ENCODE assay signal across 14 cellular contexts in genomic region chr22:36423461-36424404, GRCh38. TPM values are rescaled to one million over a fixed set of nuclear protein-coding genes. Genes with fewer than 3 reads are reported as not detected.
DNase-seq lines count a peak whose midpoint lies in the region; ATAC-seq and TF ChIP-seq lines count a peak whose summit lies in the region.
"Had no signal": no experiment of that assay in that cellular context is flagged by ENCODE, and none has a peak within 500 bp of the region (broad histone marks: within the 10 kb centered on the region; RNA-seq: fewer than 3 reads in every experiment).

No MANE protein-coding gene starts in this region.

- TF ChIP-seq EP300 in SK-N-SH (IDR thresholded peaks at IDR 0.05; ENCODE audit: borderline replicate concordance in 1 of 2, low read depth in 1 of 2, low read length in 1 of 2) = no peak

- 91% methylated on average over 14 of the region's 16 CpGs for WGBS in SK-N-SH (ENCODE audit: low lambda C conversion rate)

- H3K9me3 ChIP-seq in colonic mucosa (no peaks in the 10 kb centered on the region), neutrophil (no peaks in the 10 kb centered on the region), SK-N-SH (no peaks in the 10 kb centered on the region)
- no peaks in the 10 kb centered on the region for H3K9me3 ChIP-seq in effector memory CD4-positive, alpha-beta T cell (ENCODE audit: control insufficient read depth, low read length)
- H3K9me3 ChIP-seq: testis had no signal

- H3K9ac ChIP-seq in colonic mucosa (ENCODE audit: low read depth in 2 of 2, low read length in 2 of 2) (no peak overlapping the region), SK-N-SH (no peak overlapping the region)

- TF ChIP-seq RAD21 in SK-N-SH (IDR thresholded peaks at IDR 0.05; ENCODE audit: low read length) = no peak

- POLR2A ChIA-PET in SK-N-SH (lab: Yijun Ruan, JAX) = no interaction called here

- ATAC-seq in GM21381 (IDR thresholded peaks at IDR 0.05; ENCODE audit: unreplicated experiment) = no peak
- ATAC-seq: foreskin keratinocyte had no signal

- TF ChIP-seq CTCF in colonic mucosa (IDR thresholded peaks at IDR 0.05) (no peak), neutrophil (IDR thresholded peaks at IDR 0.05) (peak; percentile 61), SK-N-SH (IDR thresholded peaks at IDR 0.05) (no peak)

- DNase-seq in GDM1 (lab: John Stamatoyannopoulos, UW) (peak; percentile 55), NOMO-1 (lab: John Stamatoyannopoulos, UW; ENCODE audit: unreplicated experiment in 2 of 2) (peak; percentile 57 to 70), colonic mucosa (no peak), cortex of kidney (lab: John Stamatoyannopoulos, UW) (no peak), SK-N-SH (no peak)
- no peak for DNase-seq in effector memory CD4-positive, alpha-beta T cell
- DNase-seq: activated CD4-positive, CD25-positive, alpha-beta regulatory T cell; activated T-cell treated with anti-CD3 and anti-CD28 coated beads, Interleukin-2, amount 50 U/mL, for 48 hours; foreskin keratinocyte; NCI-H2081 treated with DMSO at 0.1 percent for 48 hours; posterior cingulate gyrus; testis had no signal

- H3K36me3 ChIP-seq in colonic mucosa (no peaks in the 10 kb centered on the region), neutrophil (no peaks in the 10 kb centered on the region), SK-N-SH (replicated peaks in 1 of 2; ENCODE audit: control insufficient read depth in 1 of 2, insufficient read depth in 2 of 2, low read length in 1 of 2) (no peaks in the 10 kb centered on the region)
- H3K36me3 ChIP-seq in effector memory CD4-positive, alpha-beta T cell (ENCODE audit: control insufficient read depth, insufficient read depth, low read length) = no peaks in the 10 kb centered on the region

- peaks cover 4% of the 10 kb centered on the region for H3F3A ChIP-seq in SK-N-SH (replicated peaks; ENCODE audit: insufficient read depth)

- no peaks in the 10 kb centered on the region for H3K79me2 ChIP-seq in SK-N-SH (ENCODE audit: insufficient read depth)

- intact Hi-C loops in colonic mucosa (cut with DNase I) = no loop called here

- H3K4me1 ChIP-seq in colonic mucosa (peaks cover 18% of the 10 kb centered on the region), neutrophil (ENCODE audit: control insufficient read depth in 1 of 2, insufficient read depth in 1 of 2, low read depth in 1 of 2, low read length in 1 of 2) (peaks cover 67 to 71% of the 10 kb centered on the region in 2 experiments), SK-N-SH (ENCODE audit: control insufficient read depth in 1 of 2, insufficient read depth in 2 of 2, low read depth in 1 of 2, low read length in 1 of 2) (no peaks in the 10 kb centered on the region)
- H3K4me1 ChIP-seq in effector memory CD4-positive, alpha-beta T cell (ENCODE audit: control insufficient read depth, insufficient read depth, low read length, poor library complexity, severe bottlenecking) = peaks cover 5% of the 10 kb centered on the region

- no peak overlapping the region for H3K4me2 ChIP-seq in SK-N-SH

- no peaks in the 10 kb centered on the region for H3K9me2 ChIP-seq in SK-N-SH

- H3K4me3 ChIP-seq in colonic mucosa (no peak overlapping the region), neutrophil (ENCODE audit: low read depth in 1 of 2, low read length in 1 of 2) (peak overlapping the region in 1 of 2 experiments; percentile 30), SK-N-SH (ENCODE audit: low read depth in 2 of 2, low read length in 1 of 2) (no peak overlapping the region)
- no peak overlapping the region for H3K4me3 ChIP-seq in effector memory CD4-positive, alpha-beta T cell (ENCODE audit: insufficient read depth, low read depth, low read length, poor library complexity, severe bottlenecking)
- H3K4me3 ChIP-seq: testis had no signal

- peak overlapping the region; percentile 1 for H3K27ac ChIP-seq in colonic mucosa
- peak overlapping the region; percentile 94 for H3K27ac ChIP-seq in neutrophil
- no peak overlapping the region for H3K27ac ChIP-seq in SK-N-SH (ENCODE audit: low read depth in 2 of 2, low read length in 1 of 2)
- no peak overlapping the region for H3K27ac ChIP-seq in effector memory CD4-positive, alpha-beta T cell (ENCODE audit: insufficient read depth, low read length, poor library complexity, severe bottlenecking)
- H3K27ac ChIP-seq: foreskin keratinocyte, testis had no signal

- no peaks in the 10 kb centered on the region for H3K27me3 ChIP-seq in colonic mucosa
- H3K27me3 ChIP-seq in neutrophil = no peaks in the 10 kb centered on the region
- no peaks in the 10 kb centered on the region for H3K27me3 ChIP-seq in SK-N-SH (ENCODE audit: insufficient read depth)
- no peaks in the 10 kb centered on the region for H3K27me3 ChIP-seq in effector memory CD4-positive, alpha-beta T cell (replicated peaks; ENCODE audit: control insufficient read depth, insufficient read depth, low read length, poor library complexity, severe bottlenecking)
- H3K27me3 ChIP-seq: foreskin keratinocyte, testis had no signal

- no peak overlapping the region for H2AFZ ChIP-seq in SK-N-SH (ENCODE audit: low read depth)

- CTCF ChIA-PET in SK-N-SH (lab: Yijun Ruan, JAX) = interaction anchor here (0.9 to 1.6 kb wide), 3 partner anchors 9 to 121 kb away, joined by 4 to 6 read pairs (median 4); no protein-coding TSS in a partner anchor

- no peaks in the 10 kb centered on the region for H4K20me1 ChIP-seq in SK-N-SH (ENCODE audit: insufficient read depth)

TF ChIP-seq in SK-N-SH, 30 proteins besides CTCF, POLR2A, EP300 and RAD21 (continues in another document):
- TF ChIP-seq ZBTB33 (IDR thresholded peaks at IDR 0.05; ENCODE audit: borderline replicate concordance, low read depth) = no peak
- no peak for TF ChIP-seq MEF2A (IDR thresholded peaks at IDR 0.05; ENCODE audit: borderline replicate concordance, low read depth)
- TF ChIP-seq MXI1 (IDR thresholded peaks at IDR 0.05; ENCODE audit: low read depth, low read length) = no peak
- TF ChIP-seq RFX5 (IDR thresholded peaks at IDR 0.05; ENCODE audit: low read length) = no peak
- no peak for TF ChIP-seq SIN3A (IDR thresholded peaks at IDR 0.05; ENCODE audit: borderline replicate concordance, low read depth, low read length)
- TF ChIP-seq TAF1 (IDR thresholded peaks at IDR 0.05; ENCODE audit: borderline replicate concordance, low read depth, low read length) = no peak
- TF ChIP-seq NFIC (IDR thresholded peaks at IDR 0.05; ENCODE audit: borderline replicate concordance) = no peak
- TF ChIP-seq REST (IDR thresholded peaks at IDR 0.05; ENCODE audit: low read depth, low read length) = no peak
- TF ChIP-seq PBX3 (IDR thresholded peaks at IDR 0.05) = no peak
- no peak for TF ChIP-seq ELF1 (IDR thresholded peaks at IDR 0.05)

RNA-seq across cellular contexts. Expression of gene MYH9, which starts 36.0 kb away (rescaled TPM):
- 100 to 1,000 TPM; 711 to 719 TPM for total RNA-seq in colonic mucosa
- 202 and 303 TPM in 2 replicates for polyA plus RNA-seq in SK-N-SH (2012; rRNA removed)
- polyA plus RNA-seq in SK-N-SH (2012; cell fraction: cytosol; rRNA removed) = 181 and 225 TPM in 2 replicates
- 401 and 439 TPM in 2 replicates for polyA plus RNA-seq in SK-N-SH (2012; cell fraction: nucleus; rRNA removed)

RNA-seq across cellular contexts. Expression of gene TXN2, which starts 57.7 kb away (rescaled TPM):
- total RNA-seq in colonic mucosa = 100 to 1,000 TPM; 101 to 142 TPM
- 251 and 284 TPM in 2 replicates for polyA plus RNA-seq in SK-N-SH (2012; rRNA removed)
- 212 and 258 TPM in 2 replicates for polyA plus RNA-seq in SK-N-SH (2012; cell fraction: cytosol; rRNA removed)
- polyA plus RNA-seq in SK-N-SH (2012; cell fraction: nucleus; rRNA removed) = 151 and 162 TPM in 2 replicates

Comparison
In these comparisons a context has a peak if more than half of its experiments do, and no peak if none do; other contexts are left out.
1. DNase-seq: peak in GDM1 (single experiment) and NOMO-1 (2 of 2); none in colonic mucosa (single experiment), cortex of kidney (single experiment), SK-N-SH (single experiment) and effector memory CD4-positive, alpha-beta T cell (0 of 3).
2. H3K27ac ChIP-seq: peak in colonic mucosa (single experiment) and neutrophil (single experiment); none in SK-N-SH (0 of 2) and effector memory CD4-positive, alpha-beta T cell (single experiment).